1 cellular context compared by ENCODE assay signal in the genomic region with DNA sequence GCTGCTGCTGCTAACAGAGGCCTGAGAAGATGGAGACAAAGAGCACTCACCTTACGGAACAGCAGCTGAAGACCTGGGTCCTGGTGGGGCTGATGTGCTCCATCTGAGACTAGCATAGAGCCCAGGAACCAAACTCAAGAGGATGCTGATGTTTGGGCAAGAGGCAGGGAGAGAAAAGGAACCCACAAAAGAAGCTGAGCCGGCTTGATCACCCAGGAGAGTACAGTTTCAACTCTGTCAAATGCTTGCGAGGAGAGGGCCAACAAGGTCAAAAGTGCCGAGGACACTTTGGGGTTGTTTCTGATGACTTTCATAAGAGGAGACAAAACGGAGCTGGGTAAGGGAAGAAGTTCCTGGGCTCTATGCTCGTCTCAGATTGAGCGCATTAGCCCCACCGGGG.
A peak's percentile ranks its signal among the peaks of the same experiment; 100 is the strongest.
TF ChIP-seq lines count a peak whose summit lies in the region.

No MANE protein-coding gene starts in this region.

TF ChIP-seq in A549, 52 proteins besides CTCF, POLR2A, EP300 and RAD21 (continued from another document):
- TF ChIP-seq, protein P1, sequence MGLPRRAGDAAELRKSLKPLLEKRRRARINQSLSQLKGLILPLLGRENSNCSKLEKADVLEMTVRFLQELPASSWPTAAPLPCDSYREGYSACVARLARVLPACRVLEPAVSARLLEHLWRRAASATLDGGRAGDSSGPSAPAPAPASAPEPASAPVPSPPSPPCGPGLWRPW (IDR thresholded peaks at IDR 0.05): no peak
- TF ChIP-seq RNF2 (IDR thresholded peaks at IDR 0.05; ENCODE audit: borderline replicate concordance, low read depth) (no peak), USF2 (IDR thresholded peaks at IDR 0.05) (no peak), NR3C1 (IDR thresholded peaks at IDR 0.05) (no peak), MAFK (IDR thresholded peaks at IDR 0.05; ENCODE audit: partially characterized antibody) (peak; percentile 85)
- TF ChIP-seq, protein P2, sequence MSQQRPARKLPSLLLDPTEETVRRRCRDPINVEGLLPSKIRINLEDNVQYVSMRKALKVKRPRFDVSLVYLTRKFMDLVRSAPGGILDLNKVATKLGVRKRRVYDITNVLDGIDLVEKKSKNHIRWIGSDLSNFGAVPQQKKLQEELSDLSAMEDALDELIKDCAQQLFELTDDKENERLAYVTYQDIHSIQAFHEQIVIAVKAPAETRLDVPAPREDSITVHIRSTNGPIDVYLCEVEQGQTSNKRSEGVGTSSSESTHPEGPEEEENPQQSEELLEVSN (IDR thresholded peaks at IDR 0.05; ENCODE audit: borderline replicate concordance, low read depth): no peak
TF ChIP-seq in A549: peak in this region for 1.
